Comparison of ENCODE assay signal across 25 cellular contexts in the genomic region with DNA sequence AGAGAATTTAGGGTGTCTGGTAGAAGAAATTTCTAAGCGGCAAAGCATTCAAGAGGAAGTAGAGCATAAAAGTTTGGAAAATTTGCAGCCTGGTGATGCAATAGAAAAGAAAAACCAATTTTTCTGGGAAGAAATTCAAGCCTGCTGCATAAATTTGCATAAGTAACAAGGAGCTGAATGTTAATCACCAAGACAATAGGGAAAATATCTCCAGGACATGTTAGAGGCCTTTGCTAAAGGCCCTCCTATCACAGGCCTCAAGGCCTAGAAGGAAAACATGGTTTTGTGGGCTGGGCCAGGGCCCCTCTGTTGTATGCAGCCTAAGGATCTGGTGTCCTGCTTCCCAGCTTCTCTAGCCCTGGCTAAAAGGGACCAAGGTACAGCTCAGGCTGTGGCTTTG. TPM values are rescaled to one million over a fixed set of nuclear protein-coding genes. Genes with fewer than 3 reads are reported as not detected.
"Had no signal": no experiment of that assay in that cellular context is flagged by ENCODE, and none has a peak within 500 bp of the region (broad histone marks: within the 10 kb centered on the region; RNA-seq: fewer than 3 reads in every experiment).

No MANE protein-coding gene starts in this region.

- DNase-seq: effector CD4-positive, alpha-beta T cell; foreskin fibroblast; head of caudate nucleus; hippocampal formation; left colon; left ventricle myocardium superior; mesendoderm; naive B cell; nephron progenitor cell; retina; right lobe of liver; stimulated activated CD4-positive, alpha-beta T cell treated with anti-CD3 and anti-CD28 coated beads, Interleukin-2, amount 100 ng/mL, for 24 hours; stimulated activated CD4-positive, alpha-beta T cell treated with anti-CD3 and anti-CD28 coated beads, Interleukin-4, amount 100 ng/mL, for 4 hours; stimulated activated naive B cell treated with anti-CD40 and anti-IgM and Interleukin-4, amounts not matched to agents 10 μg/mL and 1 μg/mL and 100 μg/mL, for 72 hours; stimulated activated naive CD8-positive, alpha-beta T cell treated with anti-CD3 and anti-CD28 coated beads, Interleukin-15, amount 100 ng/mL, for 72 hours; testis; upper lobe of right lung had no signal

- ATAC-seq: esophagus mucosa; gastroesophageal sphincter; left colon; left ventricle myocardium superior; right lobe of liver; stimulated activated naive B cell treated with anti-CD40 and anti-IgM and Interleukin-4, amounts not matched to agents 10 μg/mL and 1 μg/mL and 100 μg/mL, for 72 hours; stimulated activated naive CD8-positive, alpha-beta T cell treated with anti-CD3 and anti-CD28 coated beads, Interleukin-15, amount 100 ng/mL, for 72 hours; upper lobe of right lung had no signal

- H3K4me3 ChIP-seq: coronary artery, gastroesophageal sphincter, lung, prostate gland, right lobe of liver, testis, tibial nerve, upper lobe of right lung had no signal

RNA-seq across cellular contexts. Expression of gene RTL3, which starts 6.2 kb away (rescaled TPM):
- total RNA-seq: dermis microvascular lymphatic vessel endothelial cell, esophagus mucosa, kidney epithelial cell, right lobe of liver, testis, upper lobe of right lung had no signal
